10 cellular contexts compared by ENCODE assay signal in the genomic region with DNA sequence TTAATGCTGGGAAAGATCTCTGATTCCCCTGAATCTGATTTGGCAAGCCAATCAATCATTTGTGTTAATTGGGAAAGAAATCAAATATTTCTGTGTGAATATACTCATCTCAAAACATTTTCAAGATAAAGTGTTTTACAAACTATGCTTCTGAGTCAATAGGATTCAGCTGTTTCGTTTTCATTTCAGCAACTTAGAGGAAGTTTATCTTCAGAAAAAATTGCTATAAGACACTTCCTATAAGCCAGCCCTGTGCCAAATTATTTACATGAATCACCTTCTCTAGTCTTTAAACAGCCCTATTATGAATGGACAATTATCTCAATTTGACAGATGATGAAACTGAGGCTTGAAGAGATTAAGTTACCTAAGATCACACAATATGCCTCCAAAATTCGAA. TPM values are rescaled to one million over a fixed set of nuclear protein-coding genes. Genes with fewer than 3 reads are reported as not detected.
DNase-seq lines count a peak whose midpoint lies in the region; ATAC-seq and TF ChIP-seq lines count a peak whose summit lies in the region.
"Had no signal": no experiment of that assay in that cellular context is flagged by ENCODE, and none has a peak within 500 bp of the region (broad histone marks: within the 10 kb centered on the region; RNA-seq: fewer than 3 reads in every experiment).

No MANE protein-coding gene starts in this region.

- no peaks in the 10 kb centered on the region for H3K36me3 ChIP-seq in GM06990 (ENCODE audit: control insufficient read depth, insufficient read depth, low read length)

- no peaks in the 10 kb centered on the region for H3K36me3 Mint-ChIP-seq in type B pancreatic cell

- ATAC-seq in HG03442 (IDR thresholded peaks at IDR 0.05; ENCODE audit: unreplicated experiment) (peak; percentile 52), GM19023 (IDR thresholded peaks at IDR 0.05; ENCODE audit: unreplicated experiment) (no peak)
- ATAC-seq: body of pancreas had no signal

- no peak overlapping the region for H3K27ac Mint-ChIP-seq in type B pancreatic cell

- H3K4me3 ChIP-seq in GM06990 (replicated peaks; ENCODE audit: low read depth, low read length), result no peak overlapping the region
- H3K4me3 ChIP-seq: body of pancreas had no signal

- H3K4me3 Mint-ChIP-seq in type B pancreatic cell, result no peak overlapping the region

- DNase-seq in GM06990 (ENCODE audit: extremely low read depth, insufficient read length) (peak; percentile 7), dermis blood vessel endothelial cell (peak; percentile 1), NCI-H345 treated with DMSO at 0.1 percent for 48 hours (lab: John Stamatoyannopoulos, UW; ENCODE audit: unreplicated experiment) (no peak), type B pancreatic cell (ENCODE audit: extremely low spot score, unreplicated experiment) (no peak)
- DNase-seq: glutamatergic neuron had no signal

- no peaks in the 10 kb centered on the region for H3K9me3 Mint-ChIP-seq in type B pancreatic cell

- no peaks in the 10 kb centered on the region for H3K27me3 ChIP-seq in GM06990 (replicated peaks; ENCODE audit: control insufficient read depth, insufficient read depth, low read length)

- H3K4me1 Mint-ChIP-seq in type B pancreatic cell (ENCODE audit: unreplicated experiment), result no peaks in the 10 kb centered on the region

- TF ChIP-seq CTCF in GM06990 (IDR thresholded peaks at IDR 0.05; ENCODE audit: insufficient read depth, low read length, poor library complexity, severe bottlenecking) (no peak), type B pancreatic cell (conservative IDR thresholded peaks at IDR 0.05) (no peak)

- peaks cover 30% of the 10 kb centered on the region for H3K27me3 Mint-ChIP-seq in type B pancreatic cell

RNA-seq across cellular contexts. Expression of a gene that starts 10.9 kb away (rescaled TPM):
- total RNA-seq in dermis blood vessel endothelial cell (not detected in 2 replicates), type B pancreatic cell (ENCODE audit: low replicate concordance) (not detected in 2 replicates)
- total RNA-seq: body of pancreas; T-helper 2 cell treated with Interferon-gamma antibody and Interleukin-4, amounts not matched to agents 100 ng/mL and 5 ng/mL, for 36 hours; ureter had no signal

RNA-seq across cellular contexts. Expression of a gene that starts 19.6 kb away (rescaled TPM):
- total RNA-seq in dermis blood vessel endothelial cell, result not detected in 2 replicates
- not detected in 2 replicates for total RNA-seq in type B pancreatic cell (ENCODE audit: low replicate concordance)
- total RNA-seq: body of pancreas; T-helper 2 cell treated with Interferon-gamma antibody and Interleukin-4, amounts not matched to agents 100 ng/mL and 5 ng/mL, for 36 hours; ureter had no signal

RNA-seq across cellular contexts. Expression of a gene that starts 48.4 kb away (rescaled TPM):
- total RNA-seq in dermis blood vessel endothelial cell (not detected in 2 replicates), type B pancreatic cell (ENCODE audit: low replicate concordance) (not detected in 2 replicates)
- total RNA-seq: body of pancreas; T-helper 2 cell treated with Interferon-gamma antibody and Interleukin-4, amounts not matched to agents 100 ng/mL and 5 ng/mL, for 36 hours; ureter had no signal

RNA-seq across cellular contexts. Expression of a gene that starts 52.6 kb away (rescaled TPM):
- total RNA-seq in dermis blood vessel endothelial cell, result 3.2 and 6.7 TPM in 2 replicates
- 12.6 and 27.0 TPM in 2 replicates for total RNA-seq in type B pancreatic cell (ENCODE audit: low replicate concordance)

RNA-seq across cellular contexts. Expression of a gene that starts 59.5 kb away (rescaled TPM):
- total RNA-seq in dermis blood vessel endothelial cell (18.8 and 23.8 TPM in 2 replicates), type B pancreatic cell (ENCODE audit: low replicate concordance) (28.9 and 40.5 TPM in 2 replicates)

Comparison
In these comparisons a context has a peak if more than half of its experiments do, and no peak if none do; other contexts are left out.
1. DNase-seq: peak in GM06990 (single experiment) and dermis blood vessel endothelial cell (single experiment); none in NCI-H345 treated with DMSO at 0.1 percent for 48 hours (single experiment) and type B pancreatic cell (single experiment).